In the genomic region with DNA sequence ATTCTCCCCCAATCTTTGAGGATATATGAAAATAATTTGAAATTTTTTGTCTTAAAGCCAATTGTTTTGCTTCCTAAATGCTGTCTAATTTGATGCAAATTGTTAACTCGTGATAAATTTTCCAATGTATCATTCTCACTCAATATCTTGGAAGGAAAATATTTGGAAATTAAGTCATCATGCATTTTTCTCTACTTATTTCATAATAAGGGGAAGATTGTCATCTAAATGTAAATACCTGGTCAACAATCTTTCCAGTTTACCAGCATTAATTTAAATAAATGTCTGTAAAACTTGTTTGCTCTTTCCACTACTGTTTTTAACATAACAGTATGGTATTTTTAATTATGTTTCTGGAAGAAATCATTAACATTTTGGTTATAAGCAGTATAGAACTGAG, we compare ENCODE assay signal across 35 cellular contexts.
"Had no signal": no experiment of that assay in that cellular context is flagged by ENCODE, and none has a peak within 500 bp of the region (broad histone marks: within the 10 kb centered on the region; RNA-seq: fewer than 3 reads in every experiment).

No MANE protein-coding gene starts in this region.

- H3K4me2 ChIP-seq: KMS-11 had no signal

- H3K36me3 ChIP-seq: MG63 had no signal

- H3K27me3 ChIP-seq: MG63 had no signal

- H3K9ac ChIP-seq: KMS-11 had no signal

- H3K27ac ChIP-seq: KMS-11 had no signal

- DNase-seq: Karpas-422, Kasumi-1, KG1, MG63, MM.1S, MV-4-11, NCI-H1048, NCI-H1092, NCI-H1092 treated with DMSO at 0.1 percent for 48 hours, NCI-H1105, NCI-H1105 treated with DMSO at 0.1 percent for 48 hours, NCI-H1417, NCI-H1417 treated with DMSO at 0.1 percent for 48 hours, NCI-H1436, NCI-H1436 treated with DMSO at 0.1 percent for 48 hours, NCI-H146, NCI-H1694, NCI-H1694 treated with DMSO at 0.1 percent for 48 hours, NCI-H187, NCI-H187 treated with DMSO at 0.1 percent for 48 hours, NCI-H1930, NCI-H2029, NCI-H2029 treated with DMSO at 0.1 percent for 48 hours, NCI-H2081, NCI-H2081 treated with DMSO at 0.1 percent for 48 hours, NCI-H2107, NCI-H2171, NCI-H2171 treated with DMSO at 0.1 percent for 48 hours, NCI-H2227 treated with DMSO at 0.1 percent for 48 hours, NCI-H226, NCI-H345, NCI-H446, NCI-H446 treated with DMSO at 0.1 percent for 48 hours, NCI-H510A had no signal

- H3K4me3 ChIP-seq: MG63 had no signal
